ENCODE assay signal across 18 cellular contexts in the genomic region with DNA sequence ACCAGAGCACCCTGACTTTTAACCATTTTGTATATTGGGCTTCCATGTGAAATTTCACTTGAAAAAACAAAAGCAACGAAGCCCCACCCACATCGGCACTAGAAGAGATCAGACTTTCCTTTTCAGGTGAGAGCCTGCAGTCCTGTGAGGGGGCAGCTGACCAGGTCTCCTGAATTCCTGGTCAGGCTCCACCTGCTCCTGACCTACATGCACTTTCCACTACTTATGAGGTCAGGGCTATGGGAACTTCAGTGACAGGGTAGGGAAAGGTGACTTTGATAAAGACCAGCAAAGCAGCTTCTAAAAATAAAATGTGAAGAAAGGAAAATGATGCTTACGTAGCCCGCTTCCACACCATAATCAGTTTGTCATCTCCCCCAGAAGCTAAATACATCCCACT. TPM values are rescaled to one million over a fixed set of nuclear protein-coding genes. Genes with fewer than 3 reads are reported as not detected.
DNase-seq lines count a peak whose midpoint lies in the region; ATAC-seq, FAIRE-seq and TF ChIP-seq lines count a peak whose summit lies in the region.
"Had no signal": no experiment of that assay in that cellular context is flagged by ENCODE, and none has a peak within 500 bp of the region (broad histone marks: within the 10 kb centered on the region; RNA-seq: fewer than 3 reads in every experiment).

No MANE protein-coding gene starts in this region.

- in situ Hi-C loops in K562 (cut with MboI), result no loop called here

- H3K4me3 Mint-ChIP-seq in immature natural killer cell (no peak overlapping the region), neural progenitor cell (no peak overlapping the region), mesothelial cell of epicardium (no peak overlapping the region)
- H3K4me3 Mint-ChIP-seq: CD4-positive, alpha-beta memory T cell had no signal

- H3K27me3 ChIP-seq in K562 (ENCODE audit: control insufficient read depth in 2 of 2, insufficient read depth in 2 of 2, low read length in 2 of 2), result no peaks in the 10 kb centered on the region
- no peaks in the 10 kb centered on the region for H3K27me3 ChIP-seq in heart right ventricle
- H3K27me3 ChIP-seq in neural progenitor cell, result no peaks in the 10 kb centered on the region
- no peaks in the 10 kb centered on the region for H3K27me3 ChIP-seq in neuronal stem cell (ENCODE audit: control insufficient read depth in 3 of 3, insufficient read depth in 3 of 3, low read depth in 1 of 3, low read length in 3 of 3)
- H3K27me3 ChIP-seq: BE2C had no signal

- no TSS peak for BruUV-seq in K562 (replicated peaks; lab: Mats Ljungman, UMichigan)

- no peak overlapping the region for H3K4ac ChIP-seq in neuronal stem cell (ENCODE audit: low read length)

- H2BK15ac ChIP-seq in neuronal stem cell (ENCODE audit: low read length), result no peak overlapping the region

- intact Hi-C loops in K562 (cut with micrococcal nuclease), result no loop called here
- intact Hi-C loops in heart right ventricle (cut with DNase I), result no loop called here

- H3K4me2 ChIP-seq in K562 (ENCODE audit: insufficient read depth, low read length) (no peak overlapping the region), neural progenitor cell (no peak overlapping the region), neuronal stem cell (ENCODE audit: insufficient read depth, low read length, poor library complexity, severe bottlenecking) (no peak overlapping the region)
- H3K4me2 ChIP-seq: A549 had no signal

- no peak for ATAC-seq in K562
- ATAC-seq in heart right ventricle, result peak; percentile 53 to 86 (median 76)
- ATAC-seq: A549 had no signal

- H3K9me3 ChIP-seq in K562 (replicated peaks; ENCODE audit: control insufficient read depth, insufficient read depth, low read depth, low read length) (no peaks in the 10 kb centered on the region), heart right ventricle (no peaks in the 10 kb centered on the region), neural progenitor cell (ENCODE audit: low read depth) (no peaks in the 10 kb centered on the region), neuronal stem cell (replicated peaks in 1 of 2; ENCODE audit: control insufficient read depth in 2 of 2, insufficient read depth in 1 of 2, low read depth in 1 of 2, low read length in 2 of 2) (no peaks in the 10 kb centered on the region)
- H3K9me3 ChIP-seq: A549, BE2C, HAP-1 had no signal

- no peak overlapping the region for H2BK120ac ChIP-seq in neuronal stem cell (ENCODE audit: low read depth, low read length)

- H3K27me3 Mint-ChIP-seq in immature natural killer cell (ENCODE audit: low read depth in 3 of 3), result peaks cover 0 to 3% (median 0%) of the 10 kb centered on the region in 3 donors
- no peaks in the 10 kb centered on the region for H3K27me3 Mint-ChIP-seq in neural progenitor cell (ENCODE audit: insufficient read depth, low read depth)
- no peaks in the 10 kb centered on the region for H3K27me3 Mint-ChIP-seq in mesothelial cell of epicardium (ENCODE audit: low read depth)
- H3K27me3 Mint-ChIP-seq: CD4-positive, alpha-beta memory T cell had no signal

- no peak overlapping the region for H3K23ac ChIP-seq in neuronal stem cell (ENCODE audit: low read depth, low read length, poor library complexity)

- no peak overlapping the region for H4K91ac ChIP-seq in neuronal stem cell (ENCODE audit: low read depth, low read length, poor library complexity)

- H3K4me3 ChIP-seq in K562 (no peak overlapping the region), heart right ventricle (no peak overlapping the region), neural progenitor cell (no peak overlapping the region), neuronal stem cell (ENCODE audit: low read length in 2 of 2) (no peak overlapping the region)
- H3K4me3 ChIP-seq: A549, HAP-1 had no signal

- H4K20me1 ChIP-seq in K562 (replicated peaks; ENCODE audit: control insufficient read depth, insufficient read depth, low read length) (peaks cover 23% of the 10 kb centered on the region), neural progenitor cell (ENCODE audit: low read depth) (peaks cover 25% of the 10 kb centered on the region)

- no peak overlapping the region for H2AK5ac ChIP-seq in neuronal stem cell (ENCODE audit: low read depth, low read length)

- H3K9ac ChIP-seq in K562 (ENCODE audit: insufficient read depth in 1 of 2, low read depth in 2 of 2, low read length in 2 of 2) (no peak overlapping the region), neural progenitor cell (no peak overlapping the region), neuronal stem cell (ENCODE audit: low read depth, low read length, poor library complexity) (no peak overlapping the region)

- H3K27ac Mint-ChIP-seq in immature natural killer cell (peak overlapping the region in 5 of 6 donors; percentile 24 to 77 (median 49)), neural progenitor cell (no peak overlapping the region), mesothelial cell of epicardium (no peak overlapping the region)

- H3K18ac ChIP-seq in neuronal stem cell (ENCODE audit: low read length), result no peak overlapping the region

- H3F3A ChIP-seq in neural progenitor cell (ENCODE audit: low read depth), result no peaks in the 10 kb centered on the region

- TF ChIP-seq POLR2A in K562 (conservative IDR thresholded peaks at IDR 0.05), result no peak

- no peak for TF ChIP-seq EP300 in K562 (IDR thresholded peaks at IDR 0.05; ENCODE audit: low read length)

- no peaks in the 10 kb centered on the region for H3K79me1 ChIP-seq in neuronal stem cell (ENCODE audit: low read depth, low read length)

- peak; percentile 7 for DNase-seq in D341Med (ENCODE audit: low spot score)
- DNase-seq in K562 (ENCODE audit: extremely low read depth in 1 of 4, low spot score in 3 of 4), result no peak
- no peak for DNase-seq in heart right ventricle
- DNase-seq in immature natural killer cell, result no peak
- no peak for DNase-seq in GM19240 (ENCODE audit: insufficient read length, low spot score)
- no peak for DNase-seq in neural progenitor cell (ENCODE audit: low spot score)
- DNase-seq in neuronal stem cell (ENCODE audit: low spot score), result no peak
- DNase-seq in mesothelial cell of epicardium (ENCODE audit: low spot score in 2 of 2, unreplicated experiment in 2 of 2), result no peak
- DNase-seq: CD4-positive, alpha-beta memory T cell; DND-41; GDM1 had no signal

- peaks cover 95% of the 10 kb centered on the region for H3K36me3 ChIP-seq in K562 (ENCODE audit: control insufficient read depth, insufficient read depth, low read length)
- H3K36me3 ChIP-seq in heart right ventricle, result peaks cover 0 to 89% (median 22%) of the 10 kb centered on the region in 9 donors
- H3K36me3 ChIP-seq in neural progenitor cell, result peaks cover 10% of the 10 kb centered on the region
- H3K36me3 ChIP-seq in neuronal stem cell (replicated peaks in 1 of 2; ENCODE audit: control insufficient read depth in 2 of 2, insufficient read depth in 2 of 2, low read length in 2 of 2), result peaks cover 36 to 96% of the 10 kb centered on the region in 2 donors

- H3K9me3 Mint-ChIP-seq in immature natural killer cell, result no peaks in the 10 kb centered on the region
- H3K9me3 Mint-ChIP-seq in neural progenitor cell, result no peaks in the 10 kb centered on the region
- H3K9me3 Mint-ChIP-seq in mesothelial cell of epicardium, result no peaks in the 10 kb centered on the region

- FAIRE-seq in K562 (lab: Jason Lieb, UNC), result no peak
- FAIRE-seq: A549, D721Med, GM12892, H1 had no signal

- H3K4me1 Mint-ChIP-seq in immature natural killer cell (peaks cover 18 to 52% of the 10 kb centered on the region in 2 donors), neural progenitor cell (no peaks in the 10 kb centered on the region), mesothelial cell of epicardium (peaks cover 25% of the 10 kb centered on the region)

- H3K27ac ChIP-seq in K562 (ENCODE audit: extremely low read depth, low read depth, low read length), result no peak overlapping the region
- peak overlapping the region in 7 of 10 donors; percentile 12 to 60 (median 46) for H3K27ac ChIP-seq in heart right ventricle
- no peak overlapping the region for H3K27ac ChIP-seq in neural progenitor cell
- no peak overlapping the region for H3K27ac ChIP-seq in neuronal stem cell (replicated peaks; ENCODE audit: low read length)
- H3K27ac ChIP-seq: A549, C4-2B had no signal

- TF ChIP-seq RAD21 in K562 (CRISPR knock-in tag; conservative IDR thresholded peaks at IDR 0.05 in 1 of 2, IDR thresholded peaks at IDR 0.05 in 1 of 2), result no peak

- no peak overlapping the region for H2BK12ac ChIP-seq in neuronal stem cell (ENCODE audit: low read length)

- 89% methylated on average over 4 of the region's 4 CpGs for WGBS in K562 (ENCODE audit: insufficient coverage, low coverage, missing lambda C conversion rate)
- WGBS in heart right ventricle, 2 donors, result 57 to 72% methylated on average over 4 of the region's 4 CpGs
- no CpG with 5 or more reads among the region's 4 CpGs for WGBS in neuronal stem cell (ENCODE audit: extremely low coverage in 2 of 2, insufficient read length in 2 of 2, insufficient replicate concordance in 1 of 2), 2 donors

- H4K8ac ChIP-seq in neuronal stem cell (ENCODE audit: low read depth, low read length), result no peak overlapping the region

- POLR2A ChIA-PET in K562 (lab: Yijun Ruan, JAX), result interaction anchor here (0.6 to 14.3 kb wide), 6 partner anchors 9 to 128 kb away, joined by 3 to 245 read pairs (median 4); no protein-coding TSS in a partner anchor

- H3K79me2 ChIP-seq in K562 (ENCODE audit: control insufficient read depth, insufficient read depth, low read length) (peaks cover 35% of the 10 kb centered on the region), neural progenitor cell (ENCODE audit: low read depth) (peaks cover 15% of the 10 kb centered on the region)

- H3K36me3 Mint-ChIP-seq in immature natural killer cell (peaks cover 8 to 51% (median 22%) of the 10 kb centered on the region in 3 donors), neural progenitor cell (peaks cover 25% of the 10 kb centered on the region), mesothelial cell of epicardium (peaks cover 13% of the 10 kb centered on the region)

- CTCF ChIA-PET in K562 (lab: Yijun Ruan, JAX; ENCODE audit: low intra/inter-chr PET ratio), result no interaction called here

- H3K14ac ChIP-seq in neuronal stem cell (ENCODE audit: low read length), result no peak overlapping the region

- H2AFZ ChIP-seq in K562 (ENCODE audit: low read depth, low read length), result no peak overlapping the region
- H2AFZ ChIP-seq in neural progenitor cell (replicated peaks), result no peak overlapping the region
- H2AFZ ChIP-seq in neuronal stem cell (ENCODE audit: low read length), result no peak overlapping the region

- H3K4me1 ChIP-seq in K562 (replicated peaks in 1 of 2; ENCODE audit: control insufficient read depth in 2 of 2, insufficient read depth in 2 of 2, low read length in 2 of 2) (peaks cover 18 to 24% of the 10 kb centered on the region in 2 experiments; a peak in 4 of 5 replicates), heart right ventricle (peaks cover 0 to 47% (median 9%) of the 10 kb centered on the region in 9 donors), neural progenitor cell (no peaks in the 10 kb centered on the region), neuronal stem cell (ENCODE audit: control insufficient read depth in 2 of 2, insufficient read depth in 1 of 2, low read depth in 1 of 2, low read length in 2 of 2) (no peaks in the 10 kb centered on the region)
- H3K4me1 ChIP-seq: A549, HAP-1 had no signal

- H2BK5ac ChIP-seq in neuronal stem cell (ENCODE audit: low read length), result no peak overlapping the region

- no peak for TF ChIP-seq CTCF in K562 (IDR thresholded peaks at IDR 0.05 in 2 of 3, conservative IDR thresholded peaks at IDR 0.05 in 1 of 3; ENCODE audit: insufficient read depth in 2 of 3, low read depth in 1 of 3, low read length in 3 of 3)
- no peak for TF ChIP-seq CTCF in heart right ventricle (IDR thresholded peaks at IDR 0.05)
- no peak for TF ChIP-seq CTCF in neural progenitor cell (IDR thresholded peaks at IDR 0.05)
- no peak for TF ChIP-seq CTCF in mesothelial cell of epicardium (IDR thresholded peaks at IDR 0.05; ENCODE audit: unreplicated experiment)

- H3K9me1 ChIP-seq in K562 (ENCODE audit: control insufficient read depth, insufficient read depth, low read length), result peaks cover 23% of the 10 kb centered on the region

RNA-seq across cellular contexts. Expression of gene HIRA, which starts 24.7 kb away (rescaled TPM):
- 103 and 120 TPM in 2 replicates for total RNA-seq in K562 (2011; cell fraction: chromatin; rRNA removed; ENCODE audit: low replicate concordance)
- total RNA-seq in K562 (2011; cell fraction: nucleolus; rRNA removed), result 79.7 and 81.6 TPM in 2 replicates
- 66.5 and 67.1 TPM in 2 replicates for total RNA-seq in K562 (2011; cell fraction: nucleoplasm; rRNA removed)
- total RNA-seq in K562 (2014; rRNA removed) (58.3 and 70.6 TPM in 2 replicates), K562 (2014; rRNA removed; fragmentation: Illumina TruSeq; extraction: Trizol) (53.9 and 54.0 TPM in 2 replicates), K562 (2015; rRNA removed; fragmentation: Illumina TruSeq; extraction: Trizol) (57.5 and 58.4 TPM in 2 replicates), K562 (2021) (115 and 132 TPM in 2 replicates), heart right ventricle (10 to 100 TPM; 11.4 to 23.2 (median 18.3) TPM), neural progenitor cell (ENCODE audit: low replicate concordance) (18.9 and 25.0 TPM in 2 replicates), mesothelial cell of epicardium (34.6 to 38.2 TPM (median 34.9 TPM) in 3 replicates)
- polyA plus RNA-seq in K562 (2011; rRNA removed) (71.7 and 82.2 TPM in 2 replicates), K562 (2014; fragmentation: Illumina TruSeq; extraction: Trizol) (106 and 114 TPM in 2 replicates), K562 (2014; fragmentation: Nextera tagmentation; extraction: Ambion mirVana) (1 to 10 TPM in 1 of 2 experiments, under 1 TPM in 1; 0.96 to 1.2 TPM), K562 (2014; rRNA removed) (80.0 and 80.8 TPM in 2 replicates), heart right ventricle (10 to 100 TPM in 1 of 2 donors, 1 to 10 TPM in 1; 3.1 to 10.8 TPM), immature natural killer cell (10 to 100 TPM in 1 of 3 donors, 1 to 10 TPM in 2; 4.3 to 11.5 (median 5.2) TPM)
- polyA plus RNA-seq in K562 (2011; cell fraction: cytosol; rRNA removed), result 105 and 109 TPM in 2 replicates
- polyA plus RNA-seq in K562 (2011; cell fraction: nucleus; rRNA removed), result 104 and 124 TPM in 2 replicates
- polyA plus RNA-seq in K562 (2012), result 91.6 and 91.8 TPM in 2 replicates
- 93.7 and 126 TPM in 2 replicates for polyA minus RNA-seq in K562 (2011; rRNA and poly(A)+ RNA removed)
- 65.3 and 93.4 TPM in 2 replicates for polyA minus RNA-seq in K562 (2011; cell fraction: cytosol; rRNA and poly(A)+ RNA removed)
- 30.3 and 61.3 TPM in 2 replicates for polyA minus RNA-seq in K562 (2011; cell fraction: nucleus; rRNA and poly(A)+ RNA removed)
- 21.9 TPM for polyA plus RNA-seq in neuronal stem cell (2013, experiment 1 of 2)
- polyA plus RNA-seq in neuronal stem cell (2013, experiment 2 of 2), result 21.6 TPM

RNA-seq across cellular contexts. Expression of gene MRPL40, which starts 25.5 kb away (rescaled TPM):
- total RNA-seq in K562 (2011; cell fraction: chromatin; rRNA removed; ENCODE audit: low replicate concordance), result 13.9 and 26.1 TPM in 2 replicates
- 29.0 and 32.5 TPM in 2 replicates for total RNA-seq in K562 (2011; cell fraction: nucleolus; rRNA removed)
- total RNA-seq in K562 (2011; cell fraction: nucleoplasm; rRNA removed), result 25.1 and 32.0 TPM in 2 replicates
- total RNA-seq in K562 (2014; rRNA removed), result 160 and 182 TPM in 2 replicates
- total RNA-seq in K562 (2014; rRNA removed; fragmentation: Illumina TruSeq; extraction: Trizol), result 208 and 209 TPM in 2 replicates
- total RNA-seq in K562 (2015; rRNA removed; fragmentation: Illumina TruSeq; extraction: Trizol), result 181 and 198 TPM in 2 replicates
- 132 and 144 TPM in 2 replicates for total RNA-seq in K562 (2021)
- 175 and 219 TPM in 2 replicates for polyA plus RNA-seq in K562 (2011; rRNA removed)
- 88.3 and 113 TPM in 2 replicates for polyA plus RNA-seq in K562 (2011; cell fraction: cytosol; rRNA removed)
- polyA plus RNA-seq in K562 (2011; cell fraction: nucleus; rRNA removed), result 34.6 and 66.5 TPM in 2 replicates
- 159 TPM in 2 replicates for polyA plus RNA-seq in K562 (2012)
- polyA plus RNA-seq in K562 (2014; fragmentation: Illumina TruSeq; extraction: Trizol), result 197 and 237 TPM in 2 replicates
- 100 to 1,000 TPM; 601 to 652 TPM for polyA plus RNA-seq in K562 (2014; fragmentation: Nextera tagmentation; extraction: Ambion mirVana)
- 223 TPM in 2 replicates for polyA plus RNA-seq in K562 (2014; rRNA removed)
- polyA minus RNA-seq in K562 (2011; rRNA and poly(A)+ RNA removed), result 52.5 and 73.2 TPM in 2 replicates
- polyA minus RNA-seq in K562 (2011; cell fraction: cytosol; rRNA and poly(A)+ RNA removed), result 31.3 and 34.3 TPM in 2 replicates
- 12.0 and 31.3 TPM in 2 replicates for polyA minus RNA-seq in K562 (2011; cell fraction: nucleus; rRNA and poly(A)+ RNA removed)
- 10 to 100 TPM; 49.2 to 89.9 (median 54.9) TPM for total RNA-seq in heart right ventricle
- 100 to 1,000 TPM in 1 of 2 donors, 10 to 100 TPM in 1; 57.8 to 117 TPM for polyA plus RNA-seq in heart right ventricle
- 10 to 100 TPM; 64.7 to 85.1 (median 77.9) TPM for polyA plus RNA-seq in immature natural killer cell
- 15.5 and 17.0 TPM in 2 replicates for total RNA-seq in neural progenitor cell (ENCODE audit: low replicate concordance)
- polyA plus RNA-seq in neuronal stem cell (2013, experiment 1 of 2), result 19.6 TPM
- polyA plus RNA-seq in neuronal stem cell (2013, experiment 2 of 2), result 19.7 TPM
- total RNA-seq in mesothelial cell of epicardium, result 17.9 to 21.9 TPM (median 19.1 TPM) in 3 replicates

RNA-seq across cellular contexts. Expression of gene C22orf39, which starts 40.7 kb away (rescaled TPM):
- 119 and 122 TPM in 2 replicates for total RNA-seq in K562 (2011; cell fraction: chromatin; rRNA removed; ENCODE audit: low replicate concordance)
- 71.8 and 76.0 TPM in 2 replicates for total RNA-seq in K562 (2011; cell fraction: nucleolus; rRNA removed)
- total RNA-seq in K562 (2011; cell fraction: nucleoplasm; rRNA removed), result 107 and 142 TPM in 2 replicates
- 94.7 and 124 TPM in 2 replicates for total RNA-seq in K562 (2014; rRNA removed)
- 57.2 and 59.5 TPM in 2 replicates for total RNA-seq in K562 (2014; rRNA removed; fragmentation: Illumina TruSeq; extraction: Trizol)
- 61.3 and 63.2 TPM in 2 replicates for total RNA-seq in K562 (2015; rRNA removed; fragmentation: Illumina TruSeq; extraction: Trizol)
- 66.8 and 68.0 TPM in 2 replicates for total RNA-seq in K562 (2021)
- 139 and 244 TPM in 2 replicates for polyA plus RNA-seq in K562 (2011; rRNA removed)
- polyA plus RNA-seq in K562 (2011; cell fraction: cytosol; rRNA removed), result 164 and 257 TPM in 2 replicates
- 71.0 and 99.7 TPM in 2 replicates for polyA plus RNA-seq in K562 (2011; cell fraction: nucleus; rRNA removed)
- polyA plus RNA-seq in K562 (2012), result 87.8 and 120 TPM in 2 replicates
- polyA plus RNA-seq in K562 (2014; fragmentation: Illumina TruSeq; extraction: Trizol), result 68.6 and 73.5 TPM in 2 replicates
- 10 to 100 TPM; 20.4 to 25.9 TPM for polyA plus RNA-seq in K562 (2014; fragmentation: Nextera tagmentation; extraction: Ambion mirVana)
- 112 and 121 TPM in 2 replicates for polyA plus RNA-seq in K562 (2014; rRNA removed)
- polyA minus RNA-seq in K562 (2011; rRNA and poly(A)+ RNA removed), result 116 and 185 TPM in 2 replicates
- 49.4 and 80.5 TPM in 2 replicates for polyA minus RNA-seq in K562 (2011; cell fraction: cytosol; rRNA and poly(A)+ RNA removed)
- 24.9 and 58.9 TPM in 2 replicates for polyA minus RNA-seq in K562 (2011; cell fraction: nucleus; rRNA and poly(A)+ RNA removed)
- 100 to 1,000 TPM in 1 of 10 donors, 10 to 100 TPM in 9; 47.7 to 123 (median 66.2) TPM for total RNA-seq in heart right ventricle
- polyA plus RNA-seq in heart right ventricle, result 10 to 100 TPM; 41.7 to 42.3 TPM
- polyA plus RNA-seq in immature natural killer cell, result 10 to 100 TPM; 67.8 to 75.5 (median 71.0) TPM
- total RNA-seq in neural progenitor cell (ENCODE audit: low replicate concordance), result 49.5 and 57.0 TPM in 2 replicates
- polyA plus RNA-seq in neuronal stem cell (2013, experiment 1 of 2), result 46.6 TPM
- 48.5 TPM for polyA plus RNA-seq in neuronal stem cell (2013, experiment 2 of 2)
- 33.4 to 36.8 TPM (median 34.0 TPM) in 3 replicates for total RNA-seq in mesothelial cell of epicardium

Comparison
In these comparisons a context has a peak if more than half of its experiments do, and no peak if none do; other contexts are left out.
1. H3K27ac ChIP-seq: peak in heart right ventricle (7 of 10); none in K562 (single experiment), neural progenitor cell (single experiment) and neuronal stem cell (single experiment).
2. H3K27ac Mint-ChIP-seq: peak in immature natural killer cell (5 of 6); none in neural progenitor cell (single experiment) and mesothelial cell of epicardium (single experiment).